ENCODE assay signal across 18 cellular contexts in the genomic region with DNA sequence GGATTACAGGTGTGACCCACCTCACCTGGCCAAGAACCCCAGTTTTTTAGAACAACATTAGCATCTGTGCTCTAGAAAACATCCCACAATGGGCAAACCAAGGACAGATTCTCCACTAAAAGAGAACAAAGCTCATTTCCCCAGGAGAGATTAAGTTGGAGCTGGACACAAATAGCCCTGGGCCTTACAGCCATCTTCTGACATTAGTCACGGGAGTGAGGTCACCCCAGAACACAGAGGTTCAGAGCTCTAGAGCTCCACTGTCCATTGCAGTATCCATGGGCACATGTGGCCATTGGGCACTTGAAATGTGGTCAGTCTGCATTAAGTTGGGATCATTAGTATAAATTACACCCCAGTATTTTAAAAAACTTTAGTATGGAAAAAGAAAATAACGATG.
"Had no signal": no experiment of that assay in that cellular context is flagged by ENCODE, and none has a peak within 500 bp of the region (broad histone marks: within the 10 kb centered on the region; RNA-seq: fewer than 3 reads in every experiment).

No MANE protein-coding gene starts in this region.

- H3K27ac Mint-ChIP-seq: activated T-cell treated with anti-CD3 and anti-CD28 coated beads, Interleukin-2, amount 50 U/mL, for 72 hours; immature natural killer cell; naive thymus-derived CD8-positive, alpha-beta T cell had no signal

- H3K4me3 Mint-ChIP-seq: activated T-cell treated with anti-CD3 and anti-CD28 coated beads, Interleukin-2, amount 50 U/mL, for 72 hours; immature natural killer cell; naive thymus-derived CD8-positive, alpha-beta T cell had no signal

- FAIRE-seq: small intestine had no signal

- H3K27me3 ChIP-seq: ascending aorta, upper lobe of left lung had no signal

- H3K4me1 Mint-ChIP-seq: immature natural killer cell; naive thymus-derived CD8-positive, alpha-beta T cell had no signal

- ATAC-seq: activated T-cell treated with anti-CD3 and anti-CD28 coated beads, Interleukin-2, amount 50 U/mL, for 72 hours; naive thymus-derived CD8-positive, alpha-beta T cell; psoas muscle; right cardiac atrium had no signal

- H3K4me3 ChIP-seq: ascending aorta, coronary artery, psoas muscle, stomach, upper lobe of left lung had no signal

- H3K36me3 Mint-ChIP-seq: immature natural killer cell; naive thymus-derived CD8-positive, alpha-beta T cell had no signal

- H3K27ac ChIP-seq: ascending aorta, coronary artery, psoas muscle, stomach, upper lobe of left lung had no signal

- H3K4me1 ChIP-seq: ascending aorta, psoas muscle, stomach, upper lobe of left lung had no signal

- DNase-seq: activated CD4-positive, alpha-beta T cell treated with anti-CD3 and anti-CD28 coated beads, Interleukin-2, amount 50 U/mL, for 4 hours; activated effector memory CD4-positive, alpha-beta T cell treated with anti-CD3 and anti-CD28 coated beads, Interleukin-2, amount 50 U/mL, for 16 hours; activated naive CD4-positive, alpha-beta T cell treated with anti-CD3 and anti-CD28 coated beads, Interleukin-2, amount 50 U/mL, for 16 hours; activated T-cell treated with anti-CD3 and anti-CD28 coated beads, Interleukin-2, amount 50 U/mL, for 72 hours; erythroblast; immature natural killer cell; mesenchymal stem cell; naive thymus-derived CD8-positive, alpha-beta T cell; psoas muscle; right cardiac atrium; small intestine; stimulated activated CD4-positive, alpha-beta T cell treated with anti-CD3 and anti-CD28 coated beads, Interleukin-15, amount 100 ng/mL, for 24 hours; stimulated activated CD4-positive, alpha-beta T cell treated with anti-CD3 and anti-CD28 coated beads, Interleukin-2, amount 100 ng/mL, for 48 hours; stomach; T-helper 2 cell; upper lobe of left lung had no signal

- H3K36me3 ChIP-seq: ascending aorta, stomach, upper lobe of left lung had no signal
